Comparison of ENCODE assay signal across 1 cellular context in the genomic region with DNA sequence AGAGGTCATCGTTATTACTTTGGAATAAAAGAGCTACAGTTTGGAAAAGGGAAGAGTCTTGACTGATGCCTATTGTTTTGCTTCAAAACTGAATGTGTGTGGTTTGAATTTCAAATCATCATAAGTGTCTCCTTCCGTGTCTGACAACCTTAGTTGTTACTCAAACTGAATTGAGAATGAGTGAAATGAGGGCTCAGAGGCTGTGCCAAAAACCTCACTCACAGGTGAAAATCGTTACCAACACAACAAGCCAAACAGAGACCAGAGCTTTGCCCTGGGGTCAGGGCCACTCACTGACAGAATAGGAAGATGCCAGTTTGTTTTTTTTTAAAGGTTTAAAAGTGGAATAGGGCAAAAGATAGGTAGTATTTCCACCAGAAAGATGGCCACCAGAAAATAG.
TF ChIP-seq lines count a peak whose summit lies in the region.

No MANE protein-coding gene starts in this region.

TF ChIP-seq in HepG2, 621 proteins besides CTCF, POLR2A, EP300 and RAD21 (continues in another document):
- TF ChIP-seq, protein P1, sequence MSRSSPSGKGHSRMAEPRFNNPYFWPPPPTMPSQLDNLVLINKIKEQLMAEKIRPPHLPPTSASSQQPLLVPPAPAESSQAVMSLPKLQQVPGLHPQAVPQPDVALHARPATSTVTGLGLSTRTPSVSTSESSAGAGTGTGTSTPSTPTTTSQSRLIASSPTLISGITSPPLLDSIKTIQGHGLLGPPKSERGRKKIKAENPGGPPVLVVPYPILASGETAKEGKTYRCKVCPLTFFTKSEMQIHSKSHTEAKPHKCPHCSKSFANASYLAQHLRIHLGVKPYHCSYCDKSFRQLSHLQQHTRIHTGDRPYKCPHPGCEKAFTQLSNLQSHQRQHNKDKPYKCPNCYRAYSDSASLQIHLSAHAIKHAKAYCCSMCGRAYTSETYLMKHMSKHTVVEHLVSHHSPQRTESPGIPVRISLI (CRISPR knock-in tag; IDR thresholded peaks at IDR 0.05; ENCODE audit: borderline replicate concordance): peak; percentile 82
- no peak for TF ChIP-seq KAT7 (CRISPR knock-in tag; IDR thresholded peaks at IDR 0.05; ENCODE audit: borderline replicate concordance)
- TF ChIP-seq RXRB (CRISPR knock-in tag; IDR thresholded peaks at IDR 0.05; ENCODE audit: borderline replicate concordance): peak; percentile 66
- TF ChIP-seq NR2F1 (CRISPR knock-in tag; IDR thresholded peaks at IDR 0.05): peak; percentile 50 to 64; a peak in 3 of 4 replicates
- peak; percentile 76 for TF ChIP-seq RARA (CRISPR knock-in tag; IDR thresholded peaks at IDR 0.05)
- TF ChIP-seq, protein P2, sequence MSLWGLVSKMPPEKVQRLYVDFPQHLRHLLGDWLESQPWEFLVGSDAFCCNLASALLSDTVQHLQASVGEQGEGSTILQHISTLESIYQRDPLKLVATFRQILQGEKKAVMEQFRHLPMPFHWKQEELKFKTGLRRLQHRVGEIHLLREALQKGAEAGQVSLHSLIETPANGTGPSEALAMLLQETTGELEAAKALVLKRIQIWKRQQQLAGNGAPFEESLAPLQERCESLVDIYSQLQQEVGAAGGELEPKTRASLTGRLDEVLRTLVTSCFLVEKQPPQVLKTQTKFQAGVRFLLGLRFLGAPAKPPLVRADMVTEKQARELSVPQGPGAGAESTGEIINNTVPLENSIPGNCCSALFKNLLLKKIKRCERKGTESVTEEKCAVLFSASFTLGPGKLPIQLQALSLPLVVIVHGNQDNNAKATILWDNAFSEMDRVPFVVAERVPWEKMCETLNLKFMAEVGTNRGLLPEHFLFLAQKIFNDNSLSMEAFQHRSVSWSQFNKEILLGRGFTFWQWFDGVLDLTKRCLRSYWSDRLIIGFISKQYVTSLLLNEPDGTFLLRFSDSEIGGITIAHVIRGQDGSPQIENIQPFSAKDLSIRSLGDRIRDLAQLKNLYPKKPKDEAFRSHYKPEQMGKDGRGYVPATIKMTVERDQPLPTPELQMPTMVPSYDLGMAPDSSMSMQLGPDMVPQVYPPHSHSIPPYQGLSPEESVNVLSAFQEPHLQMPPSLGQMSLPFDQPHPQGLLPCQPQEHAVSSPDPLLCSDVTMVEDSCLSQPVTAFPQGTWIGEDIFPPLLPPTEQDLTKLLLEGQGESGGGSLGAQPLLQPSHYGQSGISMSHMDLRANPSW (CRISPR knock-in tag; IDR thresholded peaks at IDR 0.05; ENCODE audit: borderline replicate concordance): no peak
- TF ChIP-seq MTF1 (CRISPR knock-in tag; IDR thresholded peaks at IDR 0.05): no peak
- TF ChIP-seq, protein P3, sequence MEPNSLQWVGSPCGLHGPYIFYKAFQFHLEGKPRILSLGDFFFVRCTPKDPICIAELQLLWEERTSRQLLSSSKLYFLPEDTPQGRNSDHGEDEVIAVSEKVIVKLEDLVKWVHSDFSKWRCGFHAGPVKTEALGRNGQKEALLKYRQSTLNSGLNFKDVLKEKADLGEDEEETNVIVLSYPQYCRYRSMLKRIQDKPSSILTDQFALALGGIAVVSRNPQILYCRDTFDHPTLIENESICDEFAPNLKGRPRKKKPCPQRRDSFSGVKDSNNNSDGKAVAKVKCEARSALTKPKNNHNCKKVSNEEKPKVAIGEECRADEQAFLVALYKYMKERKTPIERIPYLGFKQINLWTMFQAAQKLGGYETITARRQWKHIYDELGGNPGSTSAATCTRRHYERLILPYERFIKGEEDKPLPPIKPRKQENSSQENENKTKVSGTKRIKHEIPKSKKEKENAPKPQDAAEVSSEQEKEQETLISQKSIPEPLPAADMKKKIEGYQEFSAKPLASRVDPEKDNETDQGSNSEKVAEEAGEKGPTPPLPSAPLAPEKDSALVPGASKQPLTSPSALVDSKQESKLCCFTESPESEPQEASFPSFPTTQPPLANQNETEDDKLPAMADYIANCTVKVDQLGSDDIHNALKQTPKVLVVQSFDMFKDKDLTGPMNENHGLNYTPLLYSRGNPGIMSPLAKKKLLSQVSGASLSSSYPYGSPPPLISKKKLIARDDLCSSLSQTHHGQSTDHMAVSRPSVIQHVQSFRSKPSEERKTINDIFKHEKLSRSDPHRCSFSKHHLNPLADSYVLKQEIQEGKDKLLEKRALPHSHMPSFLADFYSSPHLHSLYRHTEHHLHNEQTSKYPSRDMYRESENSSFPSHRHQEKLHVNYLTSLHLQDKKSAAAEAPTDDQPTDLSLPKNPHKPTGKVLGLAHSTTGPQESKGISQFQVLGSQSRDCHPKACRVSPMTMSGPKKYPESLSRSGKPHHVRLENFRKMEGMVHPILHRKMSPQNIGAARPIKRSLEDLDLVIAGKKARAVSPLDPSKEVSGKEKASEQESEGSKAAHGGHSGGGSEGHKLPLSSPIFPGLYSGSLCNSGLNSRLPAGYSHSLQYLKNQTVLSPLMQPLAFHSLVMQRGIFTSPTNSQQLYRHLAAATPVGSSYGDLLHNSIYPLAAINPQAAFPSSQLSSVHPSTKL (CRISPR knock-in tag; IDR thresholded peaks at IDR 0.05): 0 out of 2 replicates have a peak, but pooled peaks have one; percentile 36
- TF ChIP-seq, protein P4, sequence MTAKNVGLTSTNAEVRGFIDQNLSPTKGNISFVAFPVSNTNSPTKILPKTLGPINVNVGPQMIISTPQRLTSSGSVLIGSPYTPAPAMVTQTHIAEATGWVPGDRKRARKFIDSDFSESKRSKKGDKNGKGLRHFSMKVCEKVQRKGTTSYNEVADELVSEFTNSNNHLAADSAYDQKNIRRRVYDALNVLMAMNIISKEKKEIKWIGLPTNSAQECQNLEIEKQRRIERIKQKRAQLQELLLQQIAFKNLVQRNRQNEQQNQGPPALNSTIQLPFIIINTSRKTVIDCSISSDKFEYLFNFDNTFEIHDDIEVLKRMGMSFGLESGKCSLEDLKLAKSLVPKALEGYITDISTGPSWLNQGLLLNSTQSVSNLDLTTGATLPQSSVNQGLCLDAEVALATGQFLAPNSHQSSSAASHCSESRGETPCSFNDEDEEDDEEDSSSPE (CRISPR knock-in tag; IDR thresholded peaks at IDR 0.05): no peak
- 0 out of 2 replicates have a peak, but pooled peaks have one; percentile 30 for TF ChIP-seq POGZ (CRISPR knock-in tag; IDR thresholded peaks at IDR 0.05)
- no peak for TF ChIP-seq KLF6 (CRISPR knock-in tag; IDR thresholded peaks at IDR 0.05)
- peak; percentile 73; the same call in 1 of the 2 replicates for TF ChIP-seq NR2F2 (IDR thresholded peaks at IDR 0.05; ENCODE audit: borderline replicate concordance, low read depth)
- TF ChIP-seq, protein P5, sequence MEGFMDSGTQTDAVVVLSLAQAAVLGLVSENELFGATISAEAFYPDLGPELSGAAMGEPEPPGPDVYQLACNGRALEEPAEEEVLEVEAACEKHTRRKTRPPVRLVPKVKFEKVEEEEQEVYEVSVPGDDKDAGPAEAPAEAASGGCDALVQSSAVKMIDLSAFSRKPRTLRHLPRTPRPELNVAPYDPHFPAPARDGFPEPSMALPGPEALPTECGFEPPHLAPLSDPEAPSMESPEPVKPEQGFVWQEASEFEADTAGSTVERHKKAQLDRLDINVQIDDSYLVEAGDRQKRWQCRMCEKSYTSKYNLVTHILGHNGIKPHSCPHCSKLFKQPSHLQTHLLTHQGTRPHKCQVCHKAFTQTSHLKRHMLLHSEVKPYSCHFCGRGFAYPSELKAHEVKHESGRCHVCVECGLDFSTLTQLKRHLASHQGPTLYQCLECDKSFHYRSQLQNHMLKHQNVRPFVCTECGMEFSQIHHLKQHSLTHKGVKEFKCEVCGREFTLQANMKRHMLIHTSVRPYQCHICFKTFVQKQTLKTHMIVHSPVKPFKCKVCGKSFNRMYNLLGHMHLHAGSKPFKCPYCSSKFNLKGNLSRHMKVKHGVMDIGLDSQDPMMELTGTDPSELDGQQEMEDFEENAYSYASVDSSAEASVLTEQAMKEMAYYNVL (CRISPR knock-in tag; IDR thresholded peaks at IDR 0.05; ENCODE audit: borderline replicate concordance): no peak
- TF ChIP-seq, protein P6, sequence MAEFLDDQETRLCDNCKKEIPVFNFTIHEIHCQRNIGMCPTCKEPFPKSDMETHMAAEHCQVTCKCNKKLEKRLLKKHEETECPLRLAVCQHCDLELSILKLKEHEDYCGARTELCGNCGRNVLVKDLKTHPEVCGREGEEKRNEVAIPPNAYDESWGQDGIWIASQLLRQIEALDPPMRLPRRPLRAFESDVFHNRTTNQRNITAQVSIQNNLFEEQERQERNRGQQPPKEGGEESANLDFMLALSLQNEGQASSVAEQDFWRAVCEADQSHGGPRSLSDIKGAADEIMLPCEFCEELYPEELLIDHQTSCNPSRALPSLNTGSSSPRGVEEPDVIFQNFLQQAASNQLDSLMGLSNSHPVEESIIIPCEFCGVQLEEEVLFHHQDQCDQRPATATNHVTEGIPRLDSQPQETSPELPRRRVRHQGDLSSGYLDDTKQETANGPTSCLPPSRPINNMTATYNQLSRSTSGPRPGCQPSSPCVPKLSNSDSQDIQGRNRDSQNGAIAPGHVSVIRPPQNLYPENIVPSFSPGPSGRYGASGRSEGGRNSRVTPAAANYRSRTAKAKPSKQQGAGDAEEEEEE (CRISPR knock-in tag; IDR thresholded peaks at IDR 0.05; ENCODE audit: borderline replicate concordance): no peak
- TF ChIP-seq, protein P7, sequence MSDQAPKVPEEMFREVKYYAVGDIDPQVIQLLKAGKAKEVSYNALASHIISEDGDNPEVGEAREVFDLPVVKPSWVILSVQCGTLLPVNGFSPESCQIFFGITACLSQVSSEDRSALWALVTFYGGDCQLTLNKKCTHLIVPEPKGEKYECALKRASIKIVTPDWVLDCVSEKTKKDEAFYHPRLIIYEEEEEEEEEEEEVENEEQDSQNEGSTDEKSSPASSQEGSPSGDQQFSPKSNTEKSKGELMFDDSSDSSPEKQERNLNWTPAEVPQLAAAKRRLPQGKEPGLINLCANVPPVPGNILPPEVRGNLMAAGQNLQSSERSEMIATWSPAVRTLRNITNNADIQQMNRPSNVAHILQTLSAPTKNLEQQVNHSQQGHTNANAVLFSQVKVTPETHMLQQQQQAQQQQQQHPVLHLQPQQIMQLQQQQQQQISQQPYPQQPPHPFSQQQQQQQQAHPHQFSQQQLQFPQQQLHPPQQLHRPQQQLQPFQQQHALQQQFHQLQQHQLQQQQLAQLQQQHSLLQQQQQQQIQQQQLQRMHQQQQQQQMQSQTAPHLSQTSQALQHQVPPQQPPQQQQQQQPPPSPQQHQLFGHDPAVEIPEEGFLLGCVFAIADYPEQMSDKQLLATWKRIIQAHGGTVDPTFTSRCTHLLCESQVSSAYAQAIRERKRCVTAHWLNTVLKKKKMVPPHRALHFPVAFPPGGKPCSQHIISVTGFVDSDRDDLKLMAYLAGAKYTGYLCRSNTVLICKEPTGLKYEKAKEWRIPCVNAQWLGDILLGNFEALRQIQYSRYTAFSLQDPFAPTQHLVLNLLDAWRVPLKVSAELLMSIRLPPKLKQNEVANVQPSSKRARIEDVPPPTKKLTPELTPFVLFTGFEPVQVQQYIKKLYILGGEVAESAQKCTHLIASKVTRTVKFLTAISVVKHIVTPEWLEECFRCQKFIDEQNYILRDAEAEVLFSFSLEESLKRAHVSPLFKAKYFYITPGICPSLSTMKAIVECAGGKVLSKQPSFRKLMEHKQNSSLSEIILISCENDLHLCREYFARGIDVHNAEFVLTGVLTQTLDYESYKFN (CRISPR knock-in tag; conservative IDR thresholded peaks at IDR 0.05): peak; percentile 64; the same call in 1 of the 2 replicates
- TF ChIP-seq SMYD3 (CRISPR knock-in tag; IDR thresholded peaks at IDR 0.05): no peak
- peak; percentile 84 for TF ChIP-seq NR2F6 (IDR thresholded peaks at IDR 0.05)
- peak; percentile 84 for TF ChIP-seq NR2F6 (CRISPR knock-in tag; IDR thresholded peaks at IDR 0.05)
- TF ChIP-seq, protein P8, sequence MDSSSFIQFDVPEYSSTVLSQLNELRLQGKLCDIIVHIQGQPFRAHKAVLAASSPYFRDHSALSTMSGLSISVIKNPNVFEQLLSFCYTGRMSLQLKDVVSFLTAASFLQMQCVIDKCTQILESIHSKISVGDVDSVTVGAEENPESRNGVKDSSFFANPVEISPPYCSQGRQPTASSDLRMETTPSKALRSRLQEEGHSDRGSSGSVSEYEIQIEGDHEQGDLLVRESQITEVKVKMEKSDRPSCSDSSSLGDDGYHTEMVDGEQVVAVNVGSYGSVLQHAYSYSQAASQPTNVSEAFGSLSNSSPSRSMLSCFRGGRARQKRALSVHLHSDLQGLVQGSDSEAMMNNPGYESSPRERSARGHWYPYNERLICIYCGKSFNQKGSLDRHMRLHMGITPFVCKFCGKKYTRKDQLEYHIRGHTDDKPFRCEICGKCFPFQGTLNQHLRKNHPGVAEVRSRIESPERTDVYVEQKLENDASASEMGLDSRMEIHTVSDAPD (CRISPR knock-in tag; IDR thresholded peaks at IDR 0.05): peak; percentile 89
- TF ChIP-seq, protein P9, sequence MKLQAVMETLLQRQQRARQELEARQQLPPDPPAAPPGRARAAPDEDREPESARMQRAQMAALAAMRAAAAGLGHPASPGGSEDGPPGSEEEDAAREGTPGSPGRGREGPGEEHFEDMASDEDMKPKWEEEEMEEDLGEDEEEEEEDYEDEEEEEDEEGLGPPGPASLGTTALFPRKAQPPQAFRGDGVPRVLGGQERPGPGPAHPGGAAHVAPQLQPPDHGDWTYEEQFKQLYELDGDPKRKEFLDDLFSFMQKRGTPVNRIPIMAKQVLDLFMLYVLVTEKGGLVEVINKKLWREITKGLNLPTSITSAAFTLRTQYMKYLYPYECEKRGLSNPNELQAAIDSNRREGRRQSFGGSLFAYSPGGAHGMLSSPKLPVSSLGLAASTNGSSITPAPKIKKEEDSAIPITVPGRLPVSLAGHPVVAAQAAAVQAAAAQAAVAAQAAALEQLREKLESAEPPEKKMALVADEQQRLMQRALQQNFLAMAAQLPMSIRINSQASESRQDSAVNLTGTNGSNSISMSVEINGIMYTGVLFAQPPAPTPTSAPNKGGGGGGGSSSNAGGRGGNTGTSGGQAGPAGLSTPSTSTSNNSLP (IDR thresholded peaks at IDR 0.05; ENCODE audit: low read depth, low read length): 0 out of 2 replicates have a peak, but pooled peaks have one; percentile 12
- no peak for TF ChIP-seq IKZF1 (IDR thresholded peaks at IDR 0.05)
- peak; percentile 57; the same call in 1 of the 2 replicates for TF ChIP-seq HDAC1 (CRISPR knock-in tag; IDR thresholded peaks at IDR 0.05)
- TF ChIP-seq GABPA (IDR thresholded peaks at IDR 0.05; ENCODE audit: low read depth, low read length): no peak
- TF ChIP-seq GABPA (CRISPR knock-in tag; IDR thresholded peaks at IDR 0.05; ENCODE audit: low read depth): 0 out of 2 replicates have a peak, but pooled peaks have one; percentile 18
- TF ChIP-seq, protein P10, sequence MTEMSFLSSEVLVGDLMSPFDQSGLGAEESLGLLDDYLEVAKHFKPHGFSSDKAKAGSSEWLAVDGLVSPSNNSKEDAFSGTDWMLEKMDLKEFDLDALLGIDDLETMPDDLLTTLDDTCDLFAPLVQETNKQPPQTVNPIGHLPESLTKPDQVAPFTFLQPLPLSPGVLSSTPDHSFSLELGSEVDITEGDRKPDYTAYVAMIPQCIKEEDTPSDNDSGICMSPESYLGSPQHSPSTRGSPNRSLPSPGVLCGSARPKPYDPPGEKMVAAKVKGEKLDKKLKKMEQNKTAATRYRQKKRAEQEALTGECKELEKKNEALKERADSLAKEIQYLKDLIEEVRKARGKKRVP (CRISPR knock-in tag; IDR thresholded peaks at IDR 0.05): no peak
- TF ChIP-seq LCORL (IDR thresholded peaks at IDR 0.05): 0 out of 2 replicates have a peak, but pooled peaks have one; percentile 39
- TF ChIP-seq LCORL (CRISPR knock-in tag; IDR thresholded peaks at IDR 0.05): peak; percentile 49; the same call in 1 of the 2 replicates
- no peak for TF ChIP-seq AGO2 (optimal IDR thresholded peaks at IDR 0.05; ENCODE audit: low read depth, low read length)
- 0 out of 2 replicates have a peak, but pooled peaks have one; percentile 21 for TF ChIP-seq FOXO1 (CRISPR knock-in tag; IDR thresholded peaks at IDR 0.05)
- no peak for TF ChIP-seq HOXA5 (CRISPR knock-in tag; IDR thresholded peaks at IDR 0.05)
